8 cellular contexts compared by ENCODE assay signal in the genomic region with DNA sequence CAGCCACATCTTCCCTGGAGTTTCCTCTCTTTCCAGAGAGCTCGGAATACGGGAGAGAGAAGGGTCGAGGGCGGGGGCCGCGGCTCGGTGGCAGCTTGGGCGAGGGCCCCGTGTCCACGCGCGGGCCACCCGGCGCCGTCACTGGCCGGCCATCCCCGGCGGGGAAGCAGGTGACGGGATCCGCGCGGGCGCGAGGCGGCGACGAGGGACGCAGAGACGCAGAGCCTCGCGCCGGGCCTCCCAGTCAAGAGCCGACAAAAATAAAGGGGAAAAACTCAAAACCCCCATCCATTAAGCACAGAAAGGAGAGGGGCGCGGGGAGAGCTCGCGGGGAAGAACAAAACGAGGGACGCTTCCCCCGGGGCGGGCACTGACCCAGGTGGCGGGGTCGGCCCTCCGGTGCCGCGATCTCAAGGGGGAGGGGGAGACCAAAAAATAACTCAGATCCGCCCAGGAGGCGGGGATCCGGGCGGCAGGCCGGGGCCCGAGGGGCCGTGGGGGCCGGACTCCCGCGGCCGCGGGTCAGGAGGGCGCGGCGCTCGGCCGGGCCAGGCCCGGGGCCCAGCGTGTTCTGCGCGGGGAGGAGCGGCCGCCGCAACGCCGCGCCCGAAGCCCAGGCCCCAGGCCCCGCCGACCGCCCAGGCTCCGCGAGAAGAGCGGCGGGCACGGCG. TPM values are rescaled to one million over a fixed set of nuclear protein-coding genes. Genes with fewer than 3 reads are reported as not detected.
DNase-seq lines count a peak whose midpoint lies in the region; ATAC-seq and TF ChIP-seq lines count a peak whose summit lies in the region.

No MANE protein-coding gene starts in this region.

- peak overlapping the region; percentile 74 to 78 (median 77) for H3K4me3 ChIP-seq in right lobe of liver

- intact Hi-C loops in right lobe of liver (cut with DNase I), result no loop called here

- H3K27ac ChIP-seq in right lobe of liver, result peak overlapping the region; percentile 95 to 98 (median 96)

- peaks cover 0 to 24% (median 9%) of the 10 kb centered on the region in 4 donors for H3K4me1 ChIP-seq in right lobe of liver

- H3K9me3 Mint-ChIP-seq in IgD-negative memory B cell (no peaks in the 10 kb centered on the region), chondrocyte (ENCODE audit: low read depth) (no peaks in the 10 kb centered on the region)

- TF ChIP-seq CTCF in GM10248 (IDR thresholded peaks at IDR 0.05; ENCODE audit: control extremely low read depth, extremely low read depth, low read depth, missing control alignments), result no peak
- TF ChIP-seq CTCF in chondrocyte (IDR thresholded peaks at IDR 0.05), result no peak
- TF ChIP-seq CTCF in right lobe of liver (IDR thresholded peaks at IDR 0.05), result no peak

- POLR2A ChIA-PET in GM10248 (lab: Yijun Ruan, JAX), result interaction anchor here (0.9 kb wide), 1 partner anchor 181 kb away, joined by 5 read pairs; no protein-coding TSS in a partner anchor

- ATAC-seq in GM21723 (IDR thresholded peaks at IDR 0.05; ENCODE audit: unreplicated experiment), result peak; percentile 45
- ATAC-seq in right lobe of liver, result peak; percentile 62 to 74 (median 70)

- TF ChIP-seq POLR2A in right lobe of liver (IDR thresholded peaks at IDR 0.05), result no peak

- H3K36me3 Mint-ChIP-seq in IgD-negative memory B cell (no peaks in the 10 kb centered on the region), chondrocyte (ENCODE audit: low read depth) (peaks cover 4% of the 10 kb centered on the region)

- WGBS in right lobe of liver (ENCODE audit: insufficient coverage, low coverage, low lambda C conversion rate, missing lambda C conversion rate), result 1% methylated on average over 26 of the region's 83 CpGs

- no peaks in the 10 kb centered on the region for H3K27me3 Mint-ChIP-seq in IgD-negative memory B cell
- peaks cover 2% of the 10 kb centered on the region for H3K27me3 Mint-ChIP-seq in chondrocyte (ENCODE audit: low read depth)

- peak overlapping the region; percentile 89 to 97 (median 95) for H3K27ac Mint-ChIP-seq in IgD-negative memory B cell
- peak overlapping the region; percentile 97 for H3K27ac Mint-ChIP-seq in chondrocyte (ENCODE audit: unreplicated experiment)

- peaks cover 0 to 18% (median 1%) of the 10 kb centered on the region in 4 donors for H3K36me3 ChIP-seq in right lobe of liver

- H3K4me1 Mint-ChIP-seq in IgD-negative memory B cell (peaks cover 20 to 29% (median 24%) of the 10 kb centered on the region in 3 donors), chondrocyte (ENCODE audit: low read depth) (peaks cover 21% of the 10 kb centered on the region)

- no peaks in the 10 kb centered on the region for H3K27me3 ChIP-seq in right lobe of liver

- H3K4me3 Mint-ChIP-seq in IgD-negative memory B cell (peak overlapping the region; percentile 91 to 98 (median 96)), chondrocyte (ENCODE audit: unreplicated experiment) (peak overlapping the region; percentile 95)

- DNase-seq in GM10248 (ENCODE audit: extremely low spot score) (peak; percentile 76), chondrocyte (ENCODE audit: low spot score) (no peak), right lobe of liver (peak; percentile 76 to 83 (median 83)), NCI-H446 (lab: John Stamatoyannopoulos, UW) (no peak)
- peak; percentile 2 for DNase-seq in activated CD4-positive, CD25-positive, alpha-beta regulatory T cell treated with anti-CD3 and anti-CD28 coated beads, Interleukin-2, amount 50 U/mL, for 16 hours (ENCODE audit: low read depth, low spot score)
- peak; percentile 17 to 41 for DNase-seq in stimulated activated CD4-positive, alpha-beta T cell treated with anti-CD3 and anti-CD28 coated beads, Interleukin-4, amount 100 ng/mL, for 4 hours

- no peaks in the 10 kb centered on the region for H3K9me3 ChIP-seq in right lobe of liver

- CTCF ChIA-PET in GM10248 (lab: Yijun Ruan, JAX), result interaction anchor here (1.3 kb wide), 1 partner anchor 80 kb away, joined by 3 read pairs; no protein-coding TSS in a partner anchor

RNA-seq across cellular contexts. Expression of gene RNF103, which starts 0.7 kb away (rescaled TPM):
- polyA plus RNA-seq in IgD-negative memory B cell, result 2.4 TPM
- total RNA-seq in chondrocyte, result 28.5 to 32.4 TPM (median 32.3 TPM) in 3 replicates
- total RNA-seq in right lobe of liver, result 10 to 100 TPM; 30.6 to 47.7 (median 39.7) TPM

RNA-seq across cellular contexts. Expression of gene CHMP3, which starts 59.8 kb away (rescaled TPM):
- polyA plus RNA-seq in IgD-negative memory B cell, result 77.1 TPM
- 106 to 111 TPM (median 109 TPM) in 3 replicates for total RNA-seq in chondrocyte
- 10 to 100 TPM; 16.2 to 29.3 (median 24.4) TPM for total RNA-seq in right lobe of liver

Comparison
In these comparisons a context has a peak if more than half of its experiments do, and no peak if none do; other contexts are left out.
1. DNase-seq: peak in GM10248 (single experiment), activated CD4-positive, CD25-positive, alpha-beta regulatory T cell treated with anti-CD3 and anti-CD28 coated beads, Interleukin-2, amount 50 U/mL, for 16 hours (single experiment), right lobe of liver (3 of 3) and stimulated activated CD4-positive, alpha-beta T cell treated with anti-CD3 and anti-CD28 coated beads, Interleukin-4, amount 100 ng/mL, for 4 hours (2 of 2); none in chondrocyte (single experiment) and NCI-H446 (0 of 2).